In the genomic region with DNA sequence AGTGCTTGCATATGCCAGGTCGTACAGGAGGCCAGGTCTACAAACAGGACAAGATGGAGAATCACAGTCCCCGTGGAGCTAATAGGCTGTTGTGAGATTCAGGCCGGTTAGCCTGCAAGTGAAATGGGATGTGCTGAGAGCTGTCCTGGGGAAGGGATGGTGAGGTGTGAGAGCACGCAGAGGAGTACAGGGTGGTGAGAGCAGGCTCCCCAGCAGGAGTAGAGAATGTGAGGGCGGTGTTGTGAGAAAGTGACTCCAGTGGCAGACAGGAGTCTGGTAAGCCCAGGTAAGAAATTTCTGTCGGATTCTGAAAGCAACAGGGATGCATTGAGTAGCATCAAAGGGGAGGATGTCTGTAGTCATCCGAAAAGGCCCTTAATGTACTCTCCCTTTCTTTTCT, we compare ENCODE assay signal across 10 cellular contexts. TPM values are rescaled to one million over a fixed set of nuclear protein-coding genes. Genes with fewer than 3 reads are reported as not detected.
A peak's percentile ranks its signal among the peaks of the same experiment; 100 is the strongest.
DNase-seq lines count a peak whose midpoint lies in the region; ATAC-seq, FAIRE-seq and TF ChIP-seq lines count a peak whose summit lies in the region.
"Had no signal": no experiment of that assay in that cellular context is flagged by ENCODE, and none has a peak within 500 bp of the region (broad histone marks: within the 10 kb centered on the region; RNA-seq: fewer than 3 reads in every experiment).

No MANE protein-coding gene starts in this region.

- H3K36me3 ChIP-seq in colonic mucosa, result no peaks in the 10 kb centered on the region

- TF ChIP-seq POLR2A in GM12891 (IDR thresholded peaks at IDR 0.05; ENCODE audit: low read depth, low read length), result no peak

- H3K27ac ChIP-seq in colonic mucosa, result peak overlapping the region; percentile 58

- no peak for DNase-seq in GM12891 (ENCODE audit: insufficient read length, low spot score)
- no peak for DNase-seq in T-cell
- no peak for DNase-seq in colonic mucosa
- DNase-seq in osteocyte (ENCODE audit: extremely low spot score, unreplicated experiment), result no peak
- DNase-seq in frontal cortex (ENCODE audit: low spot score in 2 of 2), result no peak
- DNase-seq in SIG-M5 treated with dmso at 0.1 percent for 504 hours (lab: John Stamatoyannopoulos, UW; ENCODE audit: unreplicated experiment), result no peak

- no peaks in the 10 kb centered on the region for H3K27me3 ChIP-seq in colonic mucosa
- H3K27me3 ChIP-seq: esophagus muscularis mucosa had no signal

- intact Hi-C loops in colonic mucosa (cut with DNase I), result no loop called here

- no peaks in the 10 kb centered on the region for H3K4me1 ChIP-seq in colonic mucosa

- H3K9me3 Mint-ChIP-seq in T-cell (no peaks in the 10 kb centered on the region), osteocyte (ENCODE audit: unreplicated experiment) (no peaks in the 10 kb centered on the region)
- H3K9me3 Mint-ChIP-seq: GM23338 had no signal

- ATAC-seq in T-cell (replicated peaks in 1 of 4) (no peak), GM19351 (IDR thresholded peaks at IDR 0.05; ENCODE audit: unreplicated experiment) (no peak)

- no peak overlapping the region for H3K4me3 ChIP-seq in colonic mucosa
- H3K4me3 ChIP-seq: esophagus muscularis mucosa, GM23338 had no signal

- CTCF ChIA-PET in T-cell (lab: Charles Lee), result interaction anchor here in 1 of 2 donors (0.6 kb wide), 1 partner anchor 88 kb away, joined by 3 read pairs; no protein-coding TSS in a partner anchor

- H3K27ac Mint-ChIP-seq in T-cell (peak overlapping the region; percentile 99), osteocyte (ENCODE audit: unreplicated experiment) (peak overlapping the region; percentile 92)
- H3K27ac Mint-ChIP-seq: GM23338 had no signal

- POLR2A ChIA-PET in T-cell (lab: Charles Lee), result interaction anchor here in 1 of 2 donors (0.6 to 1.0 kb wide), 2 partner anchors 17 to 20 kb away, joined by 3 to 11 read pairs; no protein-coding TSS in a partner anchor

- H3K9me3 ChIP-seq in colonic mucosa, result no peaks in the 10 kb centered on the region
- H3K9me3 ChIP-seq: esophagus muscularis mucosa had no signal

- H3K36me3 Mint-ChIP-seq in T-cell (peaks cover 48% of the 10 kb centered on the region), osteocyte (ENCODE audit: unreplicated experiment) (peaks cover 13% of the 10 kb centered on the region)

- no peaks in the 10 kb centered on the region for H3K27me3 Mint-ChIP-seq in T-cell
- no peaks in the 10 kb centered on the region for H3K27me3 Mint-ChIP-seq in osteocyte (ENCODE audit: unreplicated experiment)

- H3K4me3 Mint-ChIP-seq in T-cell, result peak overlapping the region; percentile 8 to 73 (median 65)
- H3K4me3 Mint-ChIP-seq in osteocyte (ENCODE audit: unreplicated experiment), result no peak overlapping the region
- H3K4me3 Mint-ChIP-seq: GM23338 had no signal

- no peak overlapping the region for H3K9ac ChIP-seq in colonic mucosa (ENCODE audit: low read depth in 2 of 2, low read length in 2 of 2)

- peaks cover 97 to 100% (median 97%) of the 10 kb centered on the region in 3 donors for H3K4me1 Mint-ChIP-seq in T-cell
- H3K4me1 Mint-ChIP-seq in osteocyte (ENCODE audit: unreplicated experiment), result peaks cover 35% of the 10 kb centered on the region

- peak; percentile 31 for FAIRE-seq in GM12891 (lab: Jason Lieb, UNC)
- no peak for FAIRE-seq in frontal cortex (lab: Jason Lieb, UNC)
- FAIRE-seq: D721Med had no signal

- TF ChIP-seq CTCF in colonic mucosa (IDR thresholded peaks at IDR 0.05) (no peak), osteocyte (IDR thresholded peaks at IDR 0.05) (no peak)

TF ChIP-seq in GM12891, 5 proteins besides CTCF, POLR2A, EP300 and RAD21:
- TF ChIP-seq TAF1 (IDR thresholded peaks at IDR 0.05; ENCODE audit: low read depth, low read length) (no peak), POLR2AphosphoS5 (IDR thresholded peaks at IDR 0.05; ENCODE audit: low read depth, low read length) (no peak), SPI1 (IDR thresholded peaks at IDR 0.05; ENCODE audit: low read depth, low read length) (no peak), PAX5 (IDR thresholded peaks at IDR 0.05; ENCODE audit: insufficient read depth, low read length, severe bottlenecking) (no peak), POU2F2 (IDR thresholded peaks at IDR 0.05; ENCODE audit: low read depth, low read length) (no peak)

RNA-seq across cellular contexts. Expression of a gene that starts 50.7 kb away (rescaled TPM):
- 61.8 TPM for polyA plus RNA-seq in GM12891 (2012; ENCODE audit: low read depth, missing spikeins)
- total RNA-seq in T-cell (100 to 1,000 TPM in 3 of 5 donors, 10 to 100 TPM in 2; 69.9 to 152 (median 100) TPM), colonic mucosa (1 to 10 TPM; 1.5 to 8.3 TPM), osteocyte (0.19 TPM in 1 of 2 replicates, not detected in the other), frontal cortex (0.82 TPM)
- total RNA-seq: GM23338 had no signal

Comparison
In these comparisons a context has a peak if more than half of its experiments do, and no peak if none do; other contexts are left out.
1. RNA of a gene that starts 50.7 kb away (total RNA-seq): 69.9 to 152 TPM in T-cell; 1.5 to 8.3 TPM in colonic mucosa, 0.82 TPM in frontal cortex (single experiment) and 0.19 TPM in osteocyte; every median in the first group is over 4 times any median in the second.